1 cellular context compared by ENCODE assay signal in genomic region chr4:133799916-133800315, GRCh38.
TF ChIP-seq lines count a peak whose summit lies in the region.

No MANE protein-coding gene starts in this region.

TF ChIP-seq in H1, 55 proteins besides CTCF, POLR2A, EP300 and RAD21 (continued from another document):
- TF ChIP-seq, protein P1, sequence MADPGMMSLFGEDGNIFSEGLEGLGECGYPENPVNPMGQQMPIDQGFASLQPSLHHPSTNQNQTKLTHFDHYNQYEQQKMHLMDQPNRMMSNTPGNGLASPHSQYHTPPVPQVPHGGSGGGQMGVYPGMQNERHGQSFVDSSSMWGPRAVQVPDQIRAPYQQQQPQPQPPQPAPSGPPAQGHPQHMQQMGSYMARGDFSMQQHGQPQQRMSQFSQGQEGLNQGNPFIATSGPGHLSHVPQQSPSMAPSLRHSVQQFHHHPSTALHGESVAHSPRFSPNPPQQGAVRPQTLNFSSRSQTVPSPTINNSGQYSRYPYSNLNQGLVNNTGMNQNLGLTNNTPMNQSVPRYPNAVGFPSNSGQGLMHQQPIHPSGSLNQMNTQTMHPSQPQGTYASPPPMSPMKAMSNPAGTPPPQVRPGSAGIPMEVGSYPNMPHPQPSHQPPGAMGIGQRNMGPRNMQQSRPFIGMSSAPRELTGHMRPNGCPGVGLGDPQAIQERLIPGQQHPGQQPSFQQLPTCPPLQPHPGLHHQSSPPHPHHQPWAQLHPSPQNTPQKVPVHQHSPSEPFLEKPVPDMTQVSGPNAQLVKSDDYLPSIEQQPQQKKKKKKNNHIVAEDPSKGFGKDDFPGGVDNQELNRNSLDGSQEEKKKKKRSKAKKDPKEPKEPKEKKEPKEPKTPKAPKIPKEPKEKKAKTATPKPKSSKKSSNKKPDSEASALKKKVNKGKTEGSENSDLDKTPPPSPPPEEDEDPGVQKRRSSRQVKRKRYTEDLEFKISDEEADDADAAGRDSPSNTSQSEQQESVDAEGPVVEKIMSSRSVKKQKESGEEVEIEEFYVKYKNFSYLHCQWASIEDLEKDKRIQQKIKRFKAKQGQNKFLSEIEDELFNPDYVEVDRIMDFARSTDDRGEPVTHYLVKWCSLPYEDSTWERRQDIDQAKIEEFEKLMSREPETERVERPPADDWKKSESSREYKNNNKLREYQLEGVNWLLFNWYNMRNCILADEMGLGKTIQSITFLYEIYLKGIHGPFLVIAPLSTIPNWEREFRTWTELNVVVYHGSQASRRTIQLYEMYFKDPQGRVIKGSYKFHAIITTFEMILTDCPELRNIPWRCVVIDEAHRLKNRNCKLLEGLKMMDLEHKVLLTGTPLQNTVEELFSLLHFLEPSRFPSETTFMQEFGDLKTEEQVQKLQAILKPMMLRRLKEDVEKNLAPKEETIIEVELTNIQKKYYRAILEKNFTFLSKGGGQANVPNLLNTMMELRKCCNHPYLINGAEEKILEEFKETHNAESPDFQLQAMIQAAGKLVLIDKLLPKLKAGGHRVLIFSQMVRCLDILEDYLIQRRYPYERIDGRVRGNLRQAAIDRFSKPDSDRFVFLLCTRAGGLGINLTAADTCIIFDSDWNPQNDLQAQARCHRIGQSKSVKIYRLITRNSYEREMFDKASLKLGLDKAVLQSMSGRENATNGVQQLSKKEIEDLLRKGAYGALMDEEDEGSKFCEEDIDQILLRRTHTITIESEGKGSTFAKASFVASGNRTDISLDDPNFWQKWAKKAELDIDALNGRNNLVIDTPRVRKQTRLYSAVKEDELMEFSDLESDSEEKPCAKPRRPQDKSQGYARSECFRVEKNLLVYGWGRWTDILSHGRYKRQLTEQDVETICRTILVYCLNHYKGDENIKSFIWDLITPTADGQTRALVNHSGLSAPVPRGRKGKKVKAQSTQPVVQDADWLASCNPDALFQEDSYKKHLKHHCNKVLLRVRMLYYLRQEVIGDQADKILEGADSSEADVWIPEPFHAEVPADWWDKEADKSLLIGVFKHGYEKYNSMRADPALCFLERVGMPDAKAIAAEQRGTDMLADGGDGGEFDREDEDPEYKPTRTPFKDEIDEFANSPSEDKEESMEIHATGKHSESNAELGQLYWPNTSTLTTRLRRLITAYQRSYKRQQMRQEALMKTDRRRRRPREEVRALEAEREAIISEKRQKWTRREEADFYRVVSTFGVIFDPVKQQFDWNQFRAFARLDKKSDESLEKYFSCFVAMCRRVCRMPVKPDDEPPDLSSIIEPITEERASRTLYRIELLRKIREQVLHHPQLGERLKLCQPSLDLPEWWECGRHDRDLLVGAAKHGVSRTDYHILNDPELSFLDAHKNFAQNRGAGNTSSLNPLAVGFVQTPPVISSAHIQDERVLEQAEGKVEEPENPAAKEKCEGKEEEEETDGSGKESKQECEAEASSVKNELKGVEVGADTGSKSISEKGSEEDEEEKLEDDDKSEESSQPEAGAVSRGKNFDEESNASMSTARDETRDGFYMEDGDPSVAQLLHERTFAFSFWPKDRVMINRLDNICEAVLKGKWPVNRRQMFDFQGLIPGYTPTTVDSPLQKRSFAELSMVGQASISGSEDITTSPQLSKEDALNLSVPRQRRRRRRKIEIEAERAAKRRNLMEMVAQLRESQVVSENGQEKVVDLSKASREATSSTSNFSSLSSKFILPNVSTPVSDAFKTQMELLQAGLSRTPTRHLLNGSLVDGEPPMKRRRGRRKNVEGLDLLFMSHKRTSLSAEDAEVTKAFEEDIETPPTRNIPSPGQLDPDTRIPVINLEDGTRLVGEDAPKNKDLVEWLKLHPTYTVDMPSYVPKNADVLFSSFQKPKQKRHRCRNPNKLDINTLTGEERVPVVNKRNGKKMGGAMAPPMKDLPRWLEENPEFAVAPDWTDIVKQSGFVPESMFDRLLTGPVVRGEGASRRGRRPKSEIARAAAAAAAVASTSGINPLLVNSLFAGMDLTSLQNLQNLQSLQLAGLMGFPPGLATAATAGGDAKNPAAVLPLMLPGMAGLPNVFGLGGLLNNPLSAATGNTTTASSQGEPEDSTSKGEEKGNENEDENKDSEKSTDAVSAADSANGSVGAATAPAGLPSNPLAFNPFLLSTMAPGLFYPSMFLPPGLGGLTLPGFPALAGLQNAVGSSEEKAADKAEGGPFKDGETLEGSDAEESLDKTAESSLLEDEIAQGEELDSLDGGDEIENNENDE (IDR thresholded peaks at IDR 0.05; ENCODE audit: insufficient replicate concordance, low read length) = no peak
